In the genomic region with DNA sequence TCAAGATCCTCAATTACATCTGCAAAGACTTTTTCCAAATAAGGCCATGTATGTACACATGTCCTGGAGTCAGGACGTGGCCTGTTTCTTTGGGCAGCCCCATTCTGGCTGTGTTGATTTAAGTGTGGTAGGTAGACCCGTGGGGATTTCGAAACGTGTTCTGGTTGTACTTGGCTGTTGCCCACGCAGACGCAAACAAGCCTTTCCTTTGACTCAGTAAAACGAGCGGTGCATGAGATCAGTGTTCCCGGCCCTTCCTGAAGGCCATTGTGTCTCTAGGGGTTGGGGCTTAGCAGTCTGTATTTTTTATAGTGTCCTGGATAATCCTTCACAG, we compare ENCODE assay signal across 1 cellular context.
TF ChIP-seq lines count a peak whose summit lies in the region.

No MANE protein-coding gene starts in this region.

TF ChIP-seq in GM23338, 12 proteins besides CTCF, POLR2A, EP300 and RAD21 (continued from another document):
- TF ChIP-seq, protein P1, sequence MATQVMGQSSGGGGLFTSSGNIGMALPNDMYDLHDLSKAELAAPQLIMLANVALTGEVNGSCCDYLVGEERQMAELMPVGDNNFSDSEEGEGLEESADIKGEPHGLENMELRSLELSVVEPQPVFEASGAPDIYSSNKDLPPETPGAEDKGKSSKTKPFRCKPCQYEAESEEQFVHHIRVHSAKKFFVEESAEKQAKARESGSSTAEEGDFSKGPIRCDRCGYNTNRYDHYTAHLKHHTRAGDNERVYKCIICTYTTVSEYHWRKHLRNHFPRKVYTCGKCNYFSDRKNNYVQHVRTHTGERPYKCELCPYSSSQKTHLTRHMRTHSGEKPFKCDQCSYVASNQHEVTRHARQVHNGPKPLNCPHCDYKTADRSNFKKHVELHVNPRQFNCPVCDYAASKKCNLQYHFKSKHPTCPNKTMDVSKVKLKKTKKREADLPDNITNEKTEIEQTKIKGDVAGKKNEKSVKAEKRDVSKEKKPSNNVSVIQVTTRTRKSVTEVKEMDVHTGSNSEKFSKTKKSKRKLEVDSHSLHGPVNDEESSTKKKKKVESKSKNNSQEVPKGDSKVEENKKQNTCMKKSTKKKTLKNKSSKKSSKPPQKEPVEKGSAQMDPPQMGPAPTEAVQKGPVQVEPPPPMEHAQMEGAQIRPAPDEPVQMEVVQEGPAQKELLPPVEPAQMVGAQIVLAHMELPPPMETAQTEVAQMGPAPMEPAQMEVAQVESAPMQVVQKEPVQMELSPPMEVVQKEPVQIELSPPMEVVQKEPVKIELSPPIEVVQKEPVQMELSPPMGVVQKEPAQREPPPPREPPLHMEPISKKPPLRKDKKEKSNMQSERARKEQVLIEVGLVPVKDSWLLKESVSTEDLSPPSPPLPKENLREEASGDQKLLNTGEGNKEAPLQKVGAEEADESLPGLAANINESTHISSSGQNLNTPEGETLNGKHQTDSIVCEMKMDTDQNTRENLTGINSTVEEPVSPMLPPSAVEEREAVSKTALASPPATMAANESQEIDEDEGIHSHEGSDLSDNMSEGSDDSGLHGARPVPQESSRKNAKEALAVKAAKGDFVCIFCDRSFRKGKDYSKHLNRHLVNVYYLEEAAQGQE (IDR thresholded peaks at IDR 0.05; ENCODE audit: unreplicated experiment), result no peak
- TF ChIP-seq, protein P2, sequence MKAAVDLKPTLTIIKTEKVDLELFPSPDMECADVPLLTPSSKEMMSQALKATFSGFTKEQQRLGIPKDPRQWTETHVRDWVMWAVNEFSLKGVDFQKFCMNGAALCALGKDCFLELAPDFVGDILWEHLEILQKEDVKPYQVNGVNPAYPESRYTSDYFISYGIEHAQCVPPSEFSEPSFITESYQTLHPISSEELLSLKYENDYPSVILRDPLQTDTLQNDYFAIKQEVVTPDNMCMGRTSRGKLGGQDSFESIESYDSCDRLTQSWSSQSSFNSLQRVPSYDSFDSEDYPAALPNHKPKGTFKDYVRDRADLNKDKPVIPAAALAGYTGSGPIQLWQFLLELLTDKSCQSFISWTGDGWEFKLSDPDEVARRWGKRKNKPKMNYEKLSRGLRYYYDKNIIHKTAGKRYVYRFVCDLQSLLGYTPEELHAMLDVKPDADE (IDR thresholded peaks at IDR 0.05), result no peak
- TF ChIP-seq ZNF331 (CRISPR knock-in tag; IDR thresholded peaks at IDR 0.05; ENCODE audit: low read depth) (no peak), STAT1 (IDR thresholded peaks at IDR 0.05; ENCODE audit: unreplicated experiment) (no peak)
TF ChIP-seq in GM23338: peak in this region for 0.
